Comparison of ENCODE assay signal across 17 cellular contexts in genomic region chrX:39324233-39324632, GRCh38.
DNase-seq lines count a peak whose midpoint lies in the region; ATAC-seq and TF ChIP-seq lines count a peak whose summit lies in the region.
"Had no signal": no experiment of that assay in that cellular context is flagged by ENCODE, and none has a peak within 500 bp of the region (broad histone marks: within the 10 kb centered on the region; RNA-seq: fewer than 3 reads in every experiment).

No MANE protein-coding gene starts in this region.

- H2AFZ ChIP-seq in PC-3 (ENCODE audit: low read length): no peak overlapping the region
- H2AFZ ChIP-seq: GM23248 had no signal

- no peaks in the 10 kb centered on the region for H3K9me2 ChIP-seq in PC-3 (replicated peaks; ENCODE audit: low read length)

- no peak for TF ChIP-seq CTCF in activated CD8-positive, alpha-beta T cell treated with anti-CD3 and anti-CD28 coated beads for 36 hours (IDR thresholded peaks at IDR 0.05)
- TF ChIP-seq CTCF in PC-3 (conservative IDR thresholded peaks at IDR 0.05; ENCODE audit: low read depth, low read length): no peak

- peak overlapping the region; percentile 66 for H3K4me3 Mint-ChIP-seq in activated CD8-positive, alpha-beta T cell treated with anti-CD3 and anti-CD28 coated beads for 36 hours
- no peak overlapping the region for H3K4me3 Mint-ChIP-seq in activated CD8-positive, alpha-beta T cell treated with anti-CD3 and anti-CD28 coated beads, Interleukin-2, amount 10 ng/mL, durations not matched to agents 7 days and 5 days
- peak overlapping the region; percentile 39 to 88 (median 76) for H3K4me3 Mint-ChIP-seq in CD4-positive, CD25-positive, alpha-beta regulatory T cell

- POLR2A ChIA-PET in activated CD8-positive, alpha-beta T cell treated with anti-CD3 and anti-CD28 coated beads for 36 hours (lab: Charles Lee): no interaction called here
- POLR2A ChIA-PET in activated CD8-positive, alpha-beta T cell treated with anti-CD3 and anti-CD28 coated beads, Interleukin-2, amount 10 ng/mL, durations not matched to agents 7 days and 5 days (lab: Charles Lee): no interaction called here
- POLR2A ChIA-PET in PC-3 (lab: Charles Lee; ENCODE audit: unreplicated experiment): no interaction called here

- no peak for DNase-seq in activated CD8-positive, alpha-beta T cell treated with anti-CD3 and anti-CD28 coated beads for 36 hours
- no peak for DNase-seq in activated CD8-positive, alpha-beta T cell treated with anti-CD3 and anti-CD28 coated beads, Interleukin-2, amount 10 ng/mL, durations not matched to agents 7 days and 5 days
- DNase-seq in CD4-positive, CD25-positive, alpha-beta regulatory T cell: no peak
- DNase-seq in NCI-H2196 (lab: John Stamatoyannopoulos, UW; ENCODE audit: unreplicated experiment) (peak; percentile 15), dermis microvascular lymphatic vessel endothelial cell (ENCODE audit: low read depth in 2 of 2) (peak; percentile 18 to 26), OCI-M1 (lab: John Stamatoyannopoulos, UW) (no peak), PC-3 (no peak)
- DNase-seq: Caco-2, DMS153, GM23248, HCEC 1CT, MV-4-11, NCI-H1417, NCI-H1930, NCI-H748 treated with DMSO at 0.1 percent for 48 hours had no signal

- H3K4me3 ChIP-seq in CD4-positive, CD25-positive, alpha-beta regulatory T cell (ENCODE audit: low read depth, low read length): peak overlapping the region; percentile 81
- no peak overlapping the region for H3K4me3 ChIP-seq in PC-3 (ENCODE audit: low read length)
- H3K4me3 ChIP-seq: GM23248, K562 had no signal

- H3K9me3 ChIP-seq in CD4-positive, CD25-positive, alpha-beta regulatory T cell (ENCODE audit: control insufficient read depth in 2 of 2, low read length in 2 of 2): no peaks in the 10 kb centered on the region
- no peaks in the 10 kb centered on the region for H3K9me3 ChIP-seq in PC-3 (ENCODE audit: low read length)
- H3K9me3 ChIP-seq: Caco-2 had no signal

- peaks cover 16% of the 10 kb centered on the region for H3K9me3 Mint-ChIP-seq in activated CD8-positive, alpha-beta T cell treated with anti-CD3 and anti-CD28 coated beads for 36 hours
- peaks cover 5% of the 10 kb centered on the region for H3K9me3 Mint-ChIP-seq in activated CD8-positive, alpha-beta T cell treated with anti-CD3 and anti-CD28 coated beads, Interleukin-2, amount 10 ng/mL, durations not matched to agents 7 days and 5 days (ENCODE audit: insufficient read depth)
- H3K9me3 Mint-ChIP-seq in CD4-positive, CD25-positive, alpha-beta regulatory T cell: no peaks in the 10 kb centered on the region

- no peaks in the 10 kb centered on the region for H4K20me1 ChIP-seq in PC-3 (ENCODE audit: low read length)

- H3K4me1 Mint-ChIP-seq in activated CD8-positive, alpha-beta T cell treated with anti-CD3 and anti-CD28 coated beads for 36 hours (ENCODE audit: low read depth): peaks cover 65% of the 10 kb centered on the region
- H3K4me1 Mint-ChIP-seq in activated CD8-positive, alpha-beta T cell treated with anti-CD3 and anti-CD28 coated beads, Interleukin-2, amount 10 ng/mL, durations not matched to agents 7 days and 5 days (ENCODE audit: low read depth): peaks cover 19% of the 10 kb centered on the region
- peaks cover 23 to 79% (median 59%) of the 10 kb centered on the region in 4 donors for H3K4me1 Mint-ChIP-seq in CD4-positive, CD25-positive, alpha-beta regulatory T cell

- H3K4me1 ChIP-seq in CD4-positive, CD25-positive, alpha-beta regulatory T cell (ENCODE audit: control insufficient read depth, insufficient read depth, low read length, poor library complexity, severe bottlenecking): peaks cover 35% of the 10 kb centered on the region
- no peaks in the 10 kb centered on the region for H3K4me1 ChIP-seq in PC-3 (ENCODE audit: insufficient read depth, low read length)
- H3K4me1 ChIP-seq: Caco-2 had no signal

- H3K27ac Mint-ChIP-seq in activated CD8-positive, alpha-beta T cell treated with anti-CD3 and anti-CD28 coated beads for 36 hours: peak overlapping the region; percentile 72
- H3K27ac Mint-ChIP-seq in activated CD8-positive, alpha-beta T cell treated with anti-CD3 and anti-CD28 coated beads, Interleukin-2, amount 10 ng/mL, durations not matched to agents 7 days and 5 days: no peak overlapping the region
- H3K27ac Mint-ChIP-seq in CD4-positive, CD25-positive, alpha-beta regulatory T cell: peak overlapping the region; percentile 67 to 84 (median 81)

- H3K79me2 ChIP-seq in PC-3 (ENCODE audit: low read length): no peaks in the 10 kb centered on the region

- BruUV-seq in PC-3 (replicated peaks; lab: Mats Ljungman, UMichigan): no TSS peak

- H3K9ac ChIP-seq in PC-3 (ENCODE audit: low read length): no peak overlapping the region
- H3K9ac ChIP-seq: GM23248 had no signal

- intact Hi-C loops in activated CD8-positive, alpha-beta T cell treated with anti-CD3 and anti-CD28 coated beads for 36 hours (cut with micrococcal nuclease): no loop called here
- intact Hi-C loops in PC-3 (cut with micrococcal nuclease): no loop called here

- no peaks in the 10 kb centered on the region for H3K36me3 ChIP-seq in CD4-positive, CD25-positive, alpha-beta regulatory T cell (ENCODE audit: control insufficient read depth, insufficient read depth, low read length)
- no peaks in the 10 kb centered on the region for H3K36me3 ChIP-seq in PC-3 (ENCODE audit: low read depth, low read length)

- no peaks in the 10 kb centered on the region for H3K27me3 ChIP-seq in CD4-positive, CD25-positive, alpha-beta regulatory T cell (ENCODE audit: control insufficient read depth, insufficient read depth, low read length)
- peaks cover 11% of the 10 kb centered on the region; the same call in 1 of the 2 replicates for H3K27me3 ChIP-seq in PC-3 (ENCODE audit: low read length)

- H3K27me3 Mint-ChIP-seq in activated CD8-positive, alpha-beta T cell treated with anti-CD3 and anti-CD28 coated beads for 36 hours: no peaks in the 10 kb centered on the region
- H3K27me3 Mint-ChIP-seq in activated CD8-positive, alpha-beta T cell treated with anti-CD3 and anti-CD28 coated beads, Interleukin-2, amount 10 ng/mL, durations not matched to agents 7 days and 5 days (ENCODE audit: low read depth): no peaks in the 10 kb centered on the region
- no peaks in the 10 kb centered on the region for H3K27me3 Mint-ChIP-seq in CD4-positive, CD25-positive, alpha-beta regulatory T cell

- CTCF ChIA-PET in activated CD8-positive, alpha-beta T cell treated with anti-CD3 and anti-CD28 coated beads for 36 hours (lab: Charles Lee): interaction anchor here (0.6 kb wide), 1 partner anchor 34 kb away, joined by 3 read pairs; no protein-coding TSS in a partner anchor
- CTCF ChIA-PET in activated CD8-positive, alpha-beta T cell treated with anti-CD3 and anti-CD28 coated beads, Interleukin-2, amount 10 ng/mL, durations not matched to agents 7 days and 5 days (lab: Charles Lee): no interaction called here
- CTCF ChIA-PET in PC-3 (lab: Charles Lee): no interaction called here

- peaks cover 73% of the 10 kb centered on the region for H3K36me3 Mint-ChIP-seq in activated CD8-positive, alpha-beta T cell treated with anti-CD3 and anti-CD28 coated beads for 36 hours (ENCODE audit: low read depth)
- no peaks in the 10 kb centered on the region for H3K36me3 Mint-ChIP-seq in activated CD8-positive, alpha-beta T cell treated with anti-CD3 and anti-CD28 coated beads, Interleukin-2, amount 10 ng/mL, durations not matched to agents 7 days and 5 days (ENCODE audit: low read depth)
- H3K36me3 Mint-ChIP-seq in CD4-positive, CD25-positive, alpha-beta regulatory T cell: peaks cover 20% of the 10 kb centered on the region

- no peak overlapping the region for H3K27ac ChIP-seq in CD4-positive, CD25-positive, alpha-beta regulatory T cell (ENCODE audit: insufficient read depth, low read length, poor library complexity, severe bottlenecking)
- H3K27ac ChIP-seq in PC-3 (ENCODE audit: low read length): no peak overlapping the region
- H3K27ac ChIP-seq: C4-2B, GM23248 had no signal

- no peak for ATAC-seq in activated CD8-positive, alpha-beta T cell treated with anti-CD3 and anti-CD28 coated beads for 36 hours
- no peak for ATAC-seq in activated CD8-positive, alpha-beta T cell treated with anti-CD3 and anti-CD28 coated beads, Interleukin-2, amount 10 ng/mL, durations not matched to agents 7 days and 5 days
- ATAC-seq in CD4-positive, CD25-positive, alpha-beta regulatory T cell (ENCODE audit: low read depth in 2 of 2): no peak
- no peak for ATAC-seq in PC-3
- ATAC-seq: K562 had no signal

- H3F3A ChIP-seq in PC-3 (ENCODE audit: low read length, unreplicated experiment): no peaks in the 10 kb centered on the region

- H3K4me2 ChIP-seq in PC-3 (ENCODE audit: low read length): no peak overlapping the region

Comparison
In these comparisons a context has a peak if more than half of its experiments do, and no peak if none do; other contexts are left out.
1. DNase-seq: peak in NCI-H2196 (single experiment) and dermis microvascular lymphatic vessel endothelial cell (2 of 2); none in activated CD8-positive, alpha-beta T cell treated with anti-CD3 and anti-CD28 coated beads for 36 hours (single experiment), activated CD8-positive, alpha-beta T cell treated with anti-CD3 and anti-CD28 coated beads, Interleukin-2, amount 10 ng/mL, durations not matched to agents 7 days and 5 days (single experiment), CD4-positive, CD25-positive, alpha-beta regulatory T cell (0 of 3), OCI-M1 (single experiment) and PC-3 (single experiment).